Comparison of ENCODE assay signal across 14 cellular contexts in the genomic region with DNA sequence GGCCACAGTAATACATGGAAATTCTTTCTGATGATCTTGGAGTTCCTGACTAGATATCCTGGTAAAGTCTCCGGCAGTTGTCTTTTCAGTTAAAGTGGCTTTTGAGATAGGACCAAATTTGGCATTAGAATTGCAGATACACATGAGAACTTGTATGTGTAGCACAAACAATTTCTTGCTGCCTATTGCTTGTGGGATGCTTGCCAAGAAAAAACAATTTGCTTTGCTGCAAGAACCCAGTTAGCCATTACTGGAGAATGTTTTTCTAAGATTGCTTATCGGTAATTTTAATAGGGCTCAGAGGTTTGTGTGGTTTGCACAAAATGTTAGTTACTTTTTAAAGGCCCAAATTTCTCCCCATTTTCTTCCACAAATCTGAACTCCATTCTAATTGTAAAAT.
DNase-seq lines count a peak whose midpoint lies in the region; ATAC-seq and TF ChIP-seq lines count a peak whose summit lies in the region.
"Had no signal": no experiment of that assay in that cellular context is flagged by ENCODE, and none has a peak within 500 bp of the region (broad histone marks: within the 10 kb centered on the region; RNA-seq: fewer than 3 reads in every experiment).

No MANE protein-coding gene starts in this region.

- TF ChIP-seq CTCF in BJ (IDR thresholded peaks at IDR 0.05; ENCODE audit: insufficient read depth, low read depth, low read length), result no peak
- TF ChIP-seq CTCF in osteoblast (IDR thresholded peaks at IDR 0.05; ENCODE audit: extremely low read depth, low read depth, low read length), result no peak
- no peak for TF ChIP-seq CTCF in natural killer cell (IDR thresholded peaks at IDR 0.05)

- H3K4me1 ChIP-seq in osteoblast (ENCODE audit: insufficient read depth, low read length), result peaks cover 39% of the 10 kb centered on the region

- POLR2A ChIA-PET in BJ (lab: Charles Lee), result interaction anchor here (0.7 kb wide), 1 partner anchor 500 kb away, joined by 3 read pairs; no protein-coding TSS in a partner anchor

- no peaks in the 10 kb centered on the region for H3K9me3 ChIP-seq in osteoblast (ENCODE audit: low read depth, low read length)

- H3K27me3 Mint-ChIP-seq in natural killer cell (ENCODE audit: low read depth in 2 of 2), result peaks cover 0 to 1% of the 10 kb centered on the region in 2 donors
- H3K27me3 Mint-ChIP-seq: dendritic cell treated with granulocyte-macrophage colony-stimulating factor and Interleukin-4, amounts not matched to agents 40 ng/mL and 50 ng/mL, for 4 days had no signal

- H3K27ac Mint-ChIP-seq in natural killer cell, result no peak overlapping the region
- H3K27ac Mint-ChIP-seq: dendritic cell treated with granulocyte-macrophage colony-stimulating factor and Interleukin-4, amounts not matched to agents 40 ng/mL and 50 ng/mL, for 4 days had no signal

- no peaks in the 10 kb centered on the region for H3K4me1 Mint-ChIP-seq in natural killer cell

- no peaks in the 10 kb centered on the region for H3K79me2 ChIP-seq in osteoblast (ENCODE audit: insufficient read depth, low read length)

- no peak for ATAC-seq in HG02759 (IDR thresholded peaks at IDR 0.05; ENCODE audit: unreplicated experiment)
- ATAC-seq in HG03469 (IDR thresholded peaks at IDR 0.05; ENCODE audit: unreplicated experiment), result no peak
- no peak for ATAC-seq in natural killer cell
- ATAC-seq: activated T-cell treated with anti-CD3 and anti-CD28 coated beads, Interleukin-2, amount 50 U/mL, for 4 hours had no signal

- H3K4me2 ChIP-seq in osteoblast (ENCODE audit: insufficient read depth, low read length), result peak overlapping the region; percentile 55

- H4K20me1 ChIP-seq in osteoblast (ENCODE audit: insufficient read depth, low read length), result no peaks in the 10 kb centered on the region

- H3K27me3 ChIP-seq in BJ (ENCODE audit: control insufficient read depth, insufficient read depth, low read length) (no peaks in the 10 kb centered on the region), osteoblast (ENCODE audit: insufficient read depth, low read length) (no peaks in the 10 kb centered on the region)

- intact Hi-C loops in natural killer cell (cut with micrococcal nuclease), result no loop called here

- no peak overlapping the region for H2AFZ ChIP-seq in osteoblast (ENCODE audit: low read length)

- H3K36me3 Mint-ChIP-seq in natural killer cell, result no peaks in the 10 kb centered on the region

- H3K4me3 ChIP-seq in BJ (ENCODE audit: low read depth, low read length), result no peak overlapping the region
- no peak overlapping the region for H3K4me3 ChIP-seq in osteoblast (ENCODE audit: insufficient read depth, low read length)

- CTCF ChIA-PET in BJ (lab: Yijun Ruan, JAX), result interaction anchor here (0.6 kb wide), 1 partner anchor 283 kb away, joined by 3 read pairs; no protein-coding TSS in a partner anchor

- H3K9me3 Mint-ChIP-seq in natural killer cell, result no peaks in the 10 kb centered on the region
- H3K9me3 Mint-ChIP-seq: activated T-cell treated with anti-CD3 and anti-CD28 coated beads, Interleukin-2, amount 50 U/mL, for 4 hours; neural crest cell had no signal

- H3K4me3 Mint-ChIP-seq in natural killer cell, result no peak overlapping the region
- H3K4me3 Mint-ChIP-seq: activated T-cell treated with anti-CD3 and anti-CD28 coated beads, Interleukin-2, amount 50 U/mL, for 4 hours; dendritic cell treated with granulocyte-macrophage colony-stimulating factor and Interleukin-4, amounts not matched to agents 40 ng/mL and 50 ng/mL, for 4 days; neural crest cell had no signal

- H3K36me3 ChIP-seq in BJ (ENCODE audit: control insufficient read depth, insufficient read depth, low read length), result no peaks in the 10 kb centered on the region
- no peaks in the 10 kb centered on the region for H3K36me3 ChIP-seq in osteoblast (ENCODE audit: insufficient read depth, low read length)

- H3K27ac ChIP-seq in osteoblast (ENCODE audit: low read depth, low read length), result peak overlapping the region; percentile 92

- DNase-seq in BJ (ENCODE audit: low read depth) (peak; percentile 81), NCI-H1105 treated with DMSO at 0.1 percent for 48 hours (lab: John Stamatoyannopoulos, UW) (peak; percentile 68), dedifferentiated amniotic fluid mesenchymal stem cell (ENCODE audit: extremely low spot score) (peak; percentile 87), osteoblast (ENCODE audit: insufficient read length, low spot score, missing footprints) (no peak), SKM-1 (lab: John Stamatoyannopoulos, UW; ENCODE audit: unreplicated experiment) (no peak), natural killer cell (no peak)
- DNase-seq: activated T-cell treated with anti-CD3 and anti-CD28 coated beads, Interleukin-2, amount 50 U/mL, for 4 hours; DMS153; NK-92 treated with Interleukin-12 subunit alpha and Interleukin-12 subunit beta, amount 100 ng/mL, for 24 hours; stimulated activated CD4-positive, alpha-beta T cell treated with anti-CD3 and anti-CD28 coated beads, Interleukin-4, amount 100 ng/mL, for 1 hour had no signal

Comparison
In these comparisons a context has a peak if more than half of its experiments do, and no peak if none do; other contexts are left out.
1. DNase-seq: peak in BJ (single experiment), NCI-H1105 treated with DMSO at 0.1 percent for 48 hours (single experiment) and dedifferentiated amniotic fluid mesenchymal stem cell (single experiment); none in osteoblast (single experiment), SKM-1 (single experiment) and natural killer cell (single experiment).